In the genomic region with DNA sequence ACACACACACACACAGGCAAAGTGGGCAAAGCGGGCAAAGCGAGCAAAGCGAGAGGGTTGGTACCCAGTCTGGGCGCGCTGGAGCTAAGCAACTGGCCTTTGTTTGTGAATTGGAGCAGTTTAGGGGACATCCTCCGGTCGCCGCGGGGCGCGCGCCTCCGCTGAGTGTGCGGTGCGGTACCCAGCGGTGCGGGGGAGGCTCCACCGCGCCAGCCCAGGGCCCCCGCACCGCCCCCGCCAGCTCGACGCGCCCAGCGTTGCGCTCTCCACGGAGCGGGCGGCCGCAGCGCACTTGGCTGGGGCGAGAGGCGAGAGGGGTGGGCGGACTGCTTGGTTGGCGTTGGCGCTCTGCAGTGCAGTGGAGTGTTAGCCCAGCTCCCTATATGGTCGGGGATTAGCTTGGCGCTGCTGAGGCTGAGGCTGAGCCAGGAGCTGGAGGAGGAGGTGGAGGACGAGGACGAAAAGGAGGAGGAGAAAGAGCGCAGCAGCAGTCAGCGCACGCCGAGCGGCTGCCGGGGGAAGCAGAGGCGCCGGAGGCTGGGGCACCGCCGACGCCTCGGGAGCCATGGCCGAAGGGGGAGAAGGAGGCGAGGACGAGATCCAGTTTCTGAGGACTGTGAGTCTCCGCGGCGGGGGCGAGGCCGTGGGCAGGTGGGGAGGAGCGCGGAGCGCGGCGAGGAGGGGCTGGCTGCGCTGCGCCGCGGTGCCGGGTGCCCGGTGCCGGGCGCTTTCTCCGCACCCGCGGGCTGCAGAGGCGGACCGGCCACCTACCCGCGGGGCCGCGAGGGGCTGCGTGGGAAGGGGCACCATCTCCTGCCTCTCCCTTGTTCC, we compare ENCODE assay signal across 9 cellular contexts. TPM values are rescaled to one million over a fixed set of nuclear protein-coding genes. Genes with fewer than 3 reads are reported as not detected.
DNase-seq lines count a peak whose midpoint lies in the region; ATAC-seq and TF ChIP-seq lines count a peak whose summit lies in the region.
"Had no signal": no experiment of that assay in that cellular context is flagged by ENCODE, and none has a peak within 500 bp of the region (broad histone marks: within the 10 kb centered on the region; RNA-seq: fewer than 3 reads in every experiment).

A gene (plus strand): TSS at position 487 of the 831 bp plus-strand sequence. CDS start 79 bp downstream, at position 566.

- H3K9me3 ChIP-seq in psoas muscle = no peaks in the 10 kb centered on the region

- peak; percentile 77 to 81 for ATAC-seq in left cardiac atrium
- peak; percentile 79 to 82 (median 80) for ATAC-seq in psoas muscle
- ATAC-seq in HG03439 (IDR thresholded peaks at IDR 0.05; ENCODE audit: unreplicated experiment) = no peak

- peaks cover 0 to 19% (median 11%) of the 10 kb centered on the region in 3 donors for H3K27me3 ChIP-seq in psoas muscle (ENCODE audit: insufficient read depth in 3 of 3, low read length in 2 of 3)

- H3K36me3 ChIP-seq in psoas muscle (ENCODE audit: insufficient read depth in 1 of 2, low read depth in 1 of 2) = no peaks in the 10 kb centered on the region

- WGBS in psoas muscle, 3 donors = 0 to 1% (median 1%) methylated on average over 54 to 84 of the region's 84 CpGs

- DNase-seq in Daoy (ENCODE audit: low read depth) (peak; percentile 67), SK-N-DZ (ENCODE audit: low spot score) (peak; percentile 42), left cardiac atrium (no peak), psoas muscle (peak; percentile 43 to 73), GM10248 (ENCODE audit: extremely low spot score) (no peak), GM13977 (ENCODE audit: low spot score) (no peak), GM20000 (ENCODE audit: low spot score) (no peak)

- POLR2A ChIA-PET in GM10248 (lab: Yijun Ruan, JAX) = no interaction called here

- CTCF ChIA-PET in GM10248 (lab: Yijun Ruan, JAX) = interaction anchor here (1.3 kb wide), 1 partner anchor 18 kb away, joined by 7 read pairs; no protein-coding TSS in a partner anchor

- intact Hi-C loops in left cardiac atrium (cut with DNase I) = no loop called here
- intact Hi-C loops in psoas muscle (cut with DNase I) = loop anchor here in 1 of 2 donors (5.0 kb wide), 1 partner anchor 82 kb away; no protein-coding TSS in a partner anchor

- peak within 1 kb of the TSS; percentile 74 for H3K27ac ChIP-seq in psoas muscle

- peaks cover 6% of the 10 kb centered on the region for H3K4me1 ChIP-seq in psoas muscle

- TF ChIP-seq CTCF in psoas muscle (IDR thresholded peaks at IDR 0.05) (no peak), GM10248 (IDR thresholded peaks at IDR 0.05; ENCODE audit: control extremely low read depth, extremely low read depth, low read depth, missing control alignments) (no peak), GM13977 (IDR thresholded peaks at IDR 0.05; ENCODE audit: extremely low read depth, insufficient read depth, missing control alignments) (no peak), GM20000 (IDR thresholded peaks at IDR 0.05; ENCODE audit: extremely low read depth, missing control alignments) (no peak)

- in situ Hi-C loops in GM13977 (cut with MboI; ENCODE audit: low pct_unique_long_range_greater_than_20kb, low sequenced_read_pairs, unreplicated experiment) = no loop called here

- peak within 1 kb of the TSS; percentile 72 for H3K4me3 ChIP-seq in psoas muscle

RNA-seq across cellular contexts. Expression of the gene that starts here (rescaled TPM):
- total RNA-seq in Daoy (2014; rRNA removed; shearing (Covaris generic)) = 0.74 and 4.7 TPM in 2 replicates
- polyA plus RNA-seq in SK-N-DZ (2014; cell fraction: cytosol; rRNA removed) = 0.05 TPM in 1 of 2 replicates, not detected in the other
- 0.09 TPM in 1 of 2 replicates, not detected in the other for polyA plus RNA-seq in SK-N-DZ (2014; cell fraction: nucleus; rRNA removed)
- total RNA-seq in left cardiac atrium = under 1 TPM; 0.15 to 0.21 TPM
- 100 to 1,000 TPM in 2 of 4 donors, 10 to 100 TPM in 2; 24.0 to 159 (median 114) TPM for total RNA-seq in psoas muscle
- polyA plus RNA-seq in psoas muscle = 1 to 10 TPM; 2.5 to 8.3 (median 3.2) TPM
- total RNA-seq: T-helper 2 cell treated with Interferon-gamma antibody and Interleukin-4, amounts not matched to agents 100 ng/mL and 5 ng/mL, for 36 hours had no signal

Comparison
In these comparisons a context has a peak if more than half of its experiments do, and no peak if none do; other contexts are left out.
1. Peak in ATAC-seq in left cardiac atrium; RNA of the gene not detected or under 1 TPM.
2. DNase-seq: peak in Daoy (single experiment), SK-N-DZ (single experiment) and psoas muscle (2 of 2); none in left cardiac atrium (single experiment), GM10248 (single experiment), GM13977 (single experiment) and GM20000 (single experiment).